Comparison of ENCODE assay signal across 1 cellular context in the genomic region with DNA sequence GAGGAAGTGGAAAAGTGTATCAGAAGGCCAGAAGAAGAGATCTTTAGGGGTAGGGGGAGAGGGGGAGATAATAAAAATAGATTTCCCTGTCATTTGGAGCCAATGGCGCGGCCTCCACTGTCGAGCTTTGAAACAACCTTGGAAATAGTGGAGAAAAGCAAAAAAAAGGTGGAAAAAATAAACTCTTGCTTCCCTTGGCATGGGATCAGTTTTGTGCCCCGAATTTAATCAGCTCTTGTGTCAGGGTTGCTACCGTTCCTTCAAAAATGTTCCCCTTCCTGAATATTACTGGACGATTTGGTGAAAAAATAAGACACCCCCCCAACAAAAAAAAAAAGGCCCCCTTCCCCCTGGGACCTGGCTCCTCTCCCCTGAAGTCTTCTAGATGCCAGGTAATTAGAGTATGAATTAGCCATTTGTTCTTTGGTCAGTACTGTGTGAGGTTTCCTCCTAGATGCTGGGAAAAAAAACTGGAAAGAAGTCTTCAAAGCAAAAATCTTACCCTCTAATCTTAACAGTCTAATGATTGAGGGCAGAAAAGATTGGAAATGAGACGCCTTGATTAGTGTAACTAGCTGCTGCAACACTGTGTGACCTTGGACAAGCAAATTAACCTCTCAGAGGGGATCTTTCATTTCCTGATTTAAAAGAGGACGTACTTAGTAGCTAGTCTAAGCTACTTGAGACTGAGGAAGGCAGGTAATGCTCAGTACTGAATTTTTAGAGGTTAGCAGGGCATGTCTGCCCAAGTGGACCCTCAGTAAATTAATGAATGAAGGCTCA.
TF ChIP-seq lines count a peak whose summit lies in the region.

No MANE protein-coding gene starts in this region.

TF ChIP-seq in K562, 482 proteins besides CTCF, POLR2A, EP300 and RAD21 (continued from another document and continues in another):
- TF ChIP-seq, protein P1, sequence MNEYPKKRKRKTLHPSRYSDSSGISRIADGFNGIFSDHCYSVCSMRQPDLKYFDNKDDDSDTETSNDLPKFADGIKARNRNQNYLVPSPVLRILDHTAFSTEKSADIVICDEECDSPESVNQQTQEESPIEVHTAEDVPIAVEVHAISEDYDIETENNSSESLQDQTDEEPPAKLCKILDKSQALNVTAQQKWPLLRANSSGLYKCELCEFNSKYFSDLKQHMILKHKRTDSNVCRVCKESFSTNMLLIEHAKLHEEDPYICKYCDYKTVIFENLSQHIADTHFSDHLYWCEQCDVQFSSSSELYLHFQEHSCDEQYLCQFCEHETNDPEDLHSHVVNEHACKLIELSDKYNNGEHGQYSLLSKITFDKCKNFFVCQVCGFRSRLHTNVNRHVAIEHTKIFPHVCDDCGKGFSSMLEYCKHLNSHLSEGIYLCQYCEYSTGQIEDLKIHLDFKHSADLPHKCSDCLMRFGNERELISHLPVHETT (CRISPR knock-in tag; conservative IDR thresholded peaks at IDR 0.05 in 1 of 2, IDR thresholded peaks at IDR 0.05 in 1 of 2), result no peak
- TF ChIP-seq ZNF280A (IDR thresholded peaks at IDR 0.05; ENCODE audit: low read depth, partially characterized antibody) (no peak), GTF2E2 (tag; IDR thresholded peaks at IDR 0.05) (peak; percentile 32; the same call in 1 of the 2 replicates), SIN3B (IDR thresholded peaks at IDR 0.05; ENCODE audit: low read depth) (no peak), ZNF239 (CRISPR knock-in tag; IDR thresholded peaks at IDR 0.05) (no peak), SMARCA4 (IDR thresholded peaks at IDR 0.05) (peak; percentile 67; the same call in 1 of the 2 replicates), TAL1 (IDR thresholded peaks at IDR 0.05) (peak; percentile 8; the same call in 1 of the 2 replicates), HSF4 (CRISPR knock-in tag; IDR thresholded peaks at IDR 0.05; ENCODE audit: borderline replicate concordance) (no peak), GATAD2B (IDR thresholded peaks at IDR 0.05; ENCODE audit: borderline replicate concordance) (no peak), TFAP4 (CRISPR knock-in tag; IDR thresholded peaks at IDR 0.05; ENCODE audit: borderline replicate concordance) (no peak), ELF1 (tag; IDR thresholded peaks at IDR 0.05) (no peak), ZNF75A (CRISPR knock-in tag; IDR thresholded peaks at IDR 0.05) (no peak), STAT5B (CRISPR knock-in tag; IDR thresholded peaks at IDR 0.05) (no peak), CREBBP (IDR thresholded peaks at IDR 0.05; ENCODE audit: low read depth, low read length) (no peak), NFYB (IDR thresholded peaks at IDR 0.05; ENCODE audit: extremely low read depth, insufficient read length) (no peak), NFIC (IDR thresholded peaks at IDR 0.05) (no peak), ZBTB34 (CRISPR knock-in tag; IDR thresholded peaks at IDR 0.05) (no peak), HDGF (IDR thresholded peaks at IDR 0.05) (no peak), KLF10 (CRISPR knock-in tag; IDR thresholded peaks at IDR 0.05) (no peak), ETV6 (IDR thresholded peaks at IDR 0.05; ENCODE audit: borderline replicate concordance in 1 of 2, low read depth in 2 of 2, low read length in 1 of 2) (no peak), ETV6 (CRISPR knock-in tag; IDR thresholded peaks at IDR 0.05; ENCODE audit: borderline replicate concordance) (no peak), ZNF3 (CRISPR knock-in tag; IDR thresholded peaks at IDR 0.05) (no peak), BRD4 (IDR thresholded peaks at IDR 0.05) (peak; percentile 36), BCOR (IDR thresholded peaks at IDR 0.05) (peak; percentile 28; the same call in 1 of the 2 replicates)
- TF ChIP-seq, protein P2, sequence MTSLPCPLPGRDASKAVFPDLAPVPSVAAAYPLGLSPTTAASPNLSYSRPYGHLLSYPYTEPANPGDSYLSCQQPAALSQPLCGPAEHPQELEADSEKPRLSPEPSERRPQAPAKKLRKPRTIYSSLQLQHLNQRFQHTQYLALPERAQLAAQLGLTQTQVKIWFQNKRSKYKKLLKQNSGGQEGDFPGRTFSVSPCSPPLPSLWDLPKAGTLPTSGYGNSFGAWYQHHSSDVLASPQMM (CRISPR knock-in tag; IDR thresholded peaks at IDR 0.05), result no peak
- TF ChIP-seq, protein P3, sequence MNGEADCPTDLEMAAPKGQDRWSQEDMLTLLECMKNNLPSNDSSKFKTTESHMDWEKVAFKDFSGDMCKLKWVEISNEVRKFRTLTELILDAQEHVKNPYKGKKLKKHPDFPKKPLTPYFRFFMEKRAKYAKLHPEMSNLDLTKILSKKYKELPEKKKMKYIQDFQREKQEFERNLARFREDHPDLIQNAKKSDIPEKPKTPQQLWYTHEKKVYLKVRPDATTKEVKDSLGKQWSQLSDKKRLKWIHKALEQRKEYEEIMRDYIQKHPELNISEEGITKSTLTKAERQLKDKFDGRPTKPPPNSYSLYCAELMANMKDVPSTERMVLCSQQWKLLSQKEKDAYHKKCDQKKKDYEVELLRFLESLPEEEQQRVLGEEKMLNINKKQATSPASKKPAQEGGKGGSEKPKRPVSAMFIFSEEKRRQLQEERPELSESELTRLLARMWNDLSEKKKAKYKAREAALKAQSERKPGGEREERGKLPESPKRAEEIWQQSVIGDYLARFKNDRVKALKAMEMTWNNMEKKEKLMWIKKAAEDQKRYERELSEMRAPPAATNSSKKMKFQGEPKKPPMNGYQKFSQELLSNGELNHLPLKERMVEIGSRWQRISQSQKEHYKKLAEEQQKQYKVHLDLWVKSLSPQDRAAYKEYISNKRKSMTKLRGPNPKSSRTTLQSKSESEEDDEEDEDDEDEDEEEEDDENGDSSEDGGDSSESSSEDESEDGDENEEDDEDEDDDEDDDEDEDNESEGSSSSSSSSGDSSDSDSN (IDR thresholded peaks at IDR 0.05; ENCODE audit: borderline replicate concordance in 1 of 2, low read depth in 2 of 2, low read length in 2 of 2), result no peak
- TF ChIP-seq, protein P4, sequence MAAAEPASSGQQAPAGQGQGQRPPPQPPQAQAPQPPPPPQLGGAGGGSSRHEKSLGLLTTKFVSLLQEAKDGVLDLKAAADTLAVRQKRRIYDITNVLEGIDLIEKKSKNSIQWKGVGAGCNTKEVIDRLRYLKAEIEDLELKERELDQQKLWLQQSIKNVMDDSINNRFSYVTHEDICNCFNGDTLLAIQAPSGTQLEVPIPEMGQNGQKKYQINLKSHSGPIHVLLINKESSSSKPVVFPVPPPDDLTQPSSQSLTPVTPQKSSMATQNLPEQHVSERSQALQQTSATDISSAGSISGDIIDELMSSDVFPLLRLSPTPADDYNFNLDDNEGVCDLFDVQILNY (CRISPR knock-in tag; IDR thresholded peaks at IDR 0.05), result no peak
- TF ChIP-seq, protein P5, sequence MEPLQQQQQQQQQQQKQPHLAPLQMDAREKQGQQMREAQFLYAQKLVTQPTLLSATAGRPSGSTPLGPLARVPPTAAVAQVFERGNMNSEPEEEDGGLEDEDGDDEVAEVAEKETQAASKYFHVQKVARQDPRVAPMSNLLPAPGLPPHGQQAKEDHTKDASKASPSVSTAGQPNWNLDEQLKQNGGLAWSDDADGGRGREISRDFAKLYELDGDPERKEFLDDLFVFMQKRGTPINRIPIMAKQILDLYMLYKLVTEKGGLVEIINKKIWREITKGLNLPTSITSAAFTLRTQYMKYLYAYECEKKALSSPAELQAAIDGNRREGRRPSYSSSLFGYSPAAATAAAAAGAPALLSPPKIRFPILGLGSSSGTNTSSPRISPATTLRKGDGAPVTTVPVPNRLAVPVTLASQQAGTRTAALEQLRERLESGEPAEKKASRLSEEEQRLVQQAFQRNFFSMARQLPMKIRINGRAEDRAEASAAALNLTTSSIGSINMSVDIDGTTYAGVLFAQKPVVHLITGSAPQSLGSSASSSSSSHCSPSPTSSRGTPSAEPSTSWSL (CRISPR knock-in tag; IDR thresholded peaks at IDR 0.05; ENCODE audit: borderline replicate concordance), result no peak
- TF ChIP-seq, protein P6, sequence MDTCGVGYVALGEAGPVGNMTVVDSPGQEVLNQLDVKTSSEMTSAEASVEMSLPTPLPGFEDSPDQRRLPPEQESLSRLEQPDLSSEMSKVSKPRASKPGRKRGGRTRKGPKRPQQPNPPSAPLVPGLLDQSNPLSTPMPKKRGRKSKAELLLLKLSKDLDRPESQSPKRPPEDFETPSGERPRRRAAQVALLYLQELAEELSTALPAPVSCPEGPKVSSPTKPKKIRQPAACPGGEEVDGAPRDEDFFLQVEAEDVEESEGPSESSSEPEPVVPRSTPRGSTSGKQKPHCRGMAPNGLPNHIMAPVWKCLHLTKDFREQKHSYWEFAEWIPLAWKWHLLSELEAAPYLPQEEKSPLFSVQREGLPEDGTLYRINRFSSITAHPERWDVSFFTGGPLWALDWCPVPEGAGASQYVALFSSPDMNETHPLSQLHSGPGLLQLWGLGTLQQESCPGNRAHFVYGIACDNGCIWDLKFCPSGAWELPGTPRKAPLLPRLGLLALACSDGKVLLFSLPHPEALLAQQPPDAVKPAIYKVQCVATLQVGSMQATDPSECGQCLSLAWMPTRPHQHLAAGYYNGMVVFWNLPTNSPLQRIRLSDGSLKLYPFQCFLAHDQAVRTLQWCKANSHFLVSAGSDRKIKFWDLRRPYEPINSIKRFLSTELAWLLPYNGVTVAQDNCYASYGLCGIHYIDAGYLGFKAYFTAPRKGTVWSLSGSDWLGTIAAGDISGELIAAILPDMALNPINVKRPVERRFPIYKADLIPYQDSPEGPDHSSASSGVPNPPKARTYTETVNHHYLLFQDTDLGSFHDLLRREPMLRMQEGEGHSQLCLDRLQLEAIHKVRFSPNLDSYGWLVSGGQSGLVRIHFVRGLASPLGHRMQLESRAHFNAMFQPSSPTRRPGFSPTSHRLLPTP (IDR thresholded peaks at IDR 0.05; ENCODE audit: borderline replicate concordance, extremely low read depth, insufficient read length), result no peak
- TF ChIP-seq, protein P7, sequence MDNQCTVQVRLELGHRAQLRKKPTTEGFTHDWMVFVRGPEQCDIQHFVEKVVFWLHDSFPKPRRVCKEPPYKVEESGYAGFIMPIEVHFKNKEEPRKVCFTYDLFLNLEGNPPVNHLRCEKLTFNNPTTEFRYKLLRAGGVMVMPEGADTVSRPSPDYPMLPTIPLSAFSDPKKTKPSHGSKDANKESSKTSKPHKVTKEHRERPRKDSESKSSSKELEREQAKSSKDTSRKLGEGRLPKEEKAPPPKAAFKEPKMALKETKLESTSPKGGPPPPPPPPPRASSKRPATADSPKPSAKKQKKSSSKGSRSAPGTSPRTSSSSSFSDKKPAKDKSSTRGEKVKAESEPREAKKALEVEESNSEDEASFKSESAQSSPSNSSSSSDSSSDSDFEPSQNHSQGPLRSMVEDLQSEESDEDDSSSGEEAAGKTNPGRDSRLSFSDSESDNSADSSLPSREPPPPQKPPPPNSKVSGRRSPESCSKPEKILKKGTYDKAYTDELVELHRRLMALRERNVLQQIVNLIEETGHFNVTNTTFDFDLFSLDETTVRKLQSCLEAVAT (IDR thresholded peaks at IDR 0.05), result peak; percentile 94 to 98
